In genomic region chr12:53572134-53572758, GRCh38 we compare ENCODE assay signal across 20 cellular contexts. TPM values are rescaled to one million over a fixed set of nuclear protein-coding genes. Genes with fewer than 3 reads are reported as not detected.
DNase-seq lines count a peak whose midpoint lies in the region; ATAC-seq and TF ChIP-seq lines count a peak whose summit lies in the region.
"Had no signal": no experiment of that assay in that cellular context is flagged by ENCODE, and none has a peak within 500 bp of the region (broad histone marks: within the 10 kb centered on the region; RNA-seq: fewer than 3 reads in every experiment).

No MANE protein-coding gene starts in this region.

- POLR2A ChIA-PET in activated CD4-positive, alpha-beta memory T cell treated with anti-CD3 and anti-CD28 coated beads, Interleukin-2, amount 10 ng/mL, durations not matched to agents 7 days and 5 days (lab: Charles Lee): no interaction called here

- no peak overlapping the region for H3K27ac Mint-ChIP-seq in T-helper 17 cell
- H3K27ac Mint-ChIP-seq in endothelial cell (ENCODE audit: unreplicated experiment): no peak overlapping the region
- no peak overlapping the region for H3K27ac Mint-ChIP-seq in activated CD4-positive, alpha-beta memory T cell treated with anti-CD3 and anti-CD28 coated beads, Interleukin-2, amount 10 ng/mL, durations not matched to agents 7 days and 5 days
- H3K27ac Mint-ChIP-seq: activated CD4-positive, alpha-beta memory T cell treated with anti-CD3 and anti-CD28 coated beads for 36 hours; activated naive CD4-positive, alpha-beta T cell treated with anti-CD3 and anti-CD28 coated beads, Interleukin-2, amount 50 U/mL, for 24 hours; type B pancreatic cell had no signal

- ATAC-seq in T-helper 17 cell: no peak
- ATAC-seq in omental fat pad (ENCODE audit: low FRiP score): no peak

- H3K36me3 Mint-ChIP-seq in T-helper 17 cell (ENCODE audit: low read depth): peaks cover 4% of the 10 kb centered on the region
- peaks cover 20% of the 10 kb centered on the region for H3K36me3 Mint-ChIP-seq in endothelial cell (ENCODE audit: low read depth, unreplicated experiment)
- H3K36me3 Mint-ChIP-seq in activated CD4-positive, alpha-beta memory T cell treated with anti-CD3 and anti-CD28 coated beads, Interleukin-2, amount 10 ng/mL, durations not matched to agents 7 days and 5 days (ENCODE audit: low read depth): peaks cover 21% of the 10 kb centered on the region

- H3K4me3 ChIP-seq in GM12865 (ENCODE audit: low read depth, low read length): no peak overlapping the region

- CTCF ChIA-PET in activated CD4-positive, alpha-beta memory T cell treated with anti-CD3 and anti-CD28 coated beads, Interleukin-2, amount 10 ng/mL, durations not matched to agents 7 days and 5 days (lab: Charles Lee): interaction anchor here (0.5 to 2.0 kb wide), 2 partner anchors 29 to 185 kb away, joined by 6 read pairs; no protein-coding TSS in a partner anchor

- H3K27me3 Mint-ChIP-seq in T-helper 17 cell (no peaks in the 10 kb centered on the region), endothelial cell (ENCODE audit: unreplicated experiment) (no peaks in the 10 kb centered on the region)
- no peaks in the 10 kb centered on the region for H3K27me3 Mint-ChIP-seq in activated CD4-positive, alpha-beta memory T cell treated with anti-CD3 and anti-CD28 coated beads, Interleukin-2, amount 10 ng/mL, durations not matched to agents 7 days and 5 days
- H3K27me3 Mint-ChIP-seq: activated CD4-positive, alpha-beta memory T cell treated with anti-CD3 and anti-CD28 coated beads for 36 hours; activated naive CD4-positive, alpha-beta T cell treated with anti-CD3 and anti-CD28 coated beads, Interleukin-2, amount 50 U/mL, for 24 hours; type B pancreatic cell had no signal

- DNase-seq in CD1c-positive myeloid dendritic cell (ENCODE audit: extremely low spot score) (peak; percentile 11), GM12865 (ENCODE audit: low read depth) (peak; percentile 8), T-helper 17 cell (no peak), endothelial cell (ENCODE audit: low spot score) (no peak), omental fat pad (ENCODE audit: low spot score) (no peak)
- DNase-seq in activated CD4-positive, alpha-beta memory T cell treated with anti-CD3 and anti-CD28 coated beads, Interleukin-2, amount 10 ng/mL, durations not matched to agents 7 days and 5 days: no peak
- no peak for DNase-seq in effector CD4-positive, alpha-beta T cell
- DNase-seq: activated CD4-positive, alpha-beta memory T cell treated with anti-CD3 and anti-CD28 coated beads for 36 hours; activated T-cell treated with anti-CD3 and anti-CD28 coated beads, Interleukin-2, amount 50 U/mL, for 4 hours; central memory CD4-positive, alpha-beta T cell; COR-L47; DMS79; GF-D8; HCEC 1CT; NCI-H1092; NCI-H1930; NCI-H526 treated with DMSO at 0.1 percent for 48 hours; nucleus accumbens had no signal

- no peak for TF ChIP-seq CTCF in GM12865 (IDR thresholded peaks at IDR 0.05; ENCODE audit: insufficient read depth, low read depth, low read length, missing control alignments)
- no peak for TF ChIP-seq CTCF in endothelial cell (IDR thresholded peaks at IDR 0.05; ENCODE audit: unreplicated experiment)
- no peak for TF ChIP-seq CTCF in omental fat pad (IDR thresholded peaks at IDR 0.05)

- H3K9me3 Mint-ChIP-seq in endothelial cell (ENCODE audit: unreplicated experiment): no peaks in the 10 kb centered on the region
- no peaks in the 10 kb centered on the region for H3K9me3 Mint-ChIP-seq in activated CD4-positive, alpha-beta memory T cell treated with anti-CD3 and anti-CD28 coated beads, Interleukin-2, amount 10 ng/mL, durations not matched to agents 7 days and 5 days
- H3K9me3 Mint-ChIP-seq: activated CD4-positive, alpha-beta memory T cell treated with anti-CD3 and anti-CD28 coated beads for 36 hours; activated naive CD4-positive, alpha-beta T cell treated with anti-CD3 and anti-CD28 coated beads, Interleukin-2, amount 50 U/mL, for 24 hours; activated T-cell treated with anti-CD3 and anti-CD28 coated beads, Interleukin-2, amount 50 U/mL, for 4 hours; type B pancreatic cell had no signal

- H3K4me1 Mint-ChIP-seq in T-helper 17 cell (peaks cover 13% of the 10 kb centered on the region), endothelial cell (ENCODE audit: unreplicated experiment) (peaks cover 13% of the 10 kb centered on the region)
- H3K4me1 Mint-ChIP-seq in activated CD4-positive, alpha-beta memory T cell treated with anti-CD3 and anti-CD28 coated beads, Interleukin-2, amount 10 ng/mL, durations not matched to agents 7 days and 5 days: peaks cover 35% of the 10 kb centered on the region

- H3K4me3 Mint-ChIP-seq in T-helper 17 cell: peak overlapping the region; percentile 28
- peak overlapping the region; percentile 10 for H3K4me3 Mint-ChIP-seq in endothelial cell (ENCODE audit: unreplicated experiment)
- H3K4me3 Mint-ChIP-seq in activated CD4-positive, alpha-beta memory T cell treated with anti-CD3 and anti-CD28 coated beads, Interleukin-2, amount 10 ng/mL, durations not matched to agents 7 days and 5 days: no peak overlapping the region
- H3K4me3 Mint-ChIP-seq: activated CD4-positive, alpha-beta memory T cell treated with anti-CD3 and anti-CD28 coated beads for 36 hours; activated naive CD4-positive, alpha-beta T cell treated with anti-CD3 and anti-CD28 coated beads, Interleukin-2, amount 50 U/mL, for 24 hours; activated T-cell treated with anti-CD3 and anti-CD28 coated beads, Interleukin-2, amount 50 U/mL, for 4 hours; type B pancreatic cell had no signal

- no peaks in the 10 kb centered on the region for H3K9me3 ChIP-seq in T-helper 17 cell (ENCODE audit: control insufficient read depth, low read length, poor library complexity, severe bottlenecking)

RNA-seq across cellular contexts. Expression of gene ATF7, which starts 53.9 kb away (rescaled TPM):
- total RNA-seq in T-helper 17 cell: 10 to 100 TPM; 22.7 to 25.3 TPM
- total RNA-seq in endothelial cell (ENCODE audit: unreplicated experiment): 63.3 TPM
- 10 to 100 TPM; 21.4 to 24.0 TPM for total RNA-seq in activated CD4-positive, alpha-beta memory T cell treated with anti-CD3 and anti-CD28 coated beads, Interleukin-2, amount 10 ng/mL, durations not matched to agents 7 days and 5 days
- 10 to 100 TPM; 22.5 to 38.3 (median 29.9) TPM for total RNA-seq in omental fat pad

Comparison
In these comparisons a context has a peak if more than half of its experiments do, and no peak if none do; other contexts are left out.
1. DNase-seq: peak in CD1c-positive myeloid dendritic cell (single experiment) and GM12865 (single experiment); none in T-helper 17 cell (0 of 3), endothelial cell (single experiment), activated CD4-positive, alpha-beta memory T cell treated with anti-CD3 and anti-CD28 coated beads, Interleukin-2, amount 10 ng/mL, durations not matched to agents 7 days and 5 days (single experiment), omental fat pad (single experiment) and effector CD4-positive, alpha-beta T cell (single experiment).